ENCODE assay signal across 9 cellular contexts in the genomic region with DNA sequence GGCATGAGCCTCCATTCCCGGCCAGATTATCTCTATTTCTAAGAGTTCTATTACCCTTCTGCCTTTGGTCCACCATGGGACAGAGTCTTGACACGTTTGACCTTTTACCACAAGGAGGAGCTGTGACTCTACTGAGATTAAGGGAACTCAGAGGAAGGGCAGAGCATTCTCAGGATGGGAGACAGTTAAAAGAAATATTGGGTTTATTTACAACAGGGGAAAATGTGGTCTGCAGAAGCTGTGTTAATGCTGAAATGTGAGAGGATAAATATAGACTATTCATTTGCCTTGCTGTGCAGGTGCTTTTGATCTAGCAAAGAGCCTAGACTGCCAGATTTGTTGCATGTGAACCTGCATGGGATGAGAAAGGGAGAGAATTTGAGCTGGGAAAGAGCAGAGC. TPM values are rescaled to one million over a fixed set of nuclear protein-coding genes. Genes with fewer than 3 reads are reported as not detected.
A peak's percentile ranks its signal among the peaks of the same experiment; 100 is the strongest.
DNase-seq lines count a peak whose midpoint lies in the region; ATAC-seq and TF ChIP-seq lines count a peak whose summit lies in the region.
"Had no signal": no experiment of that assay in that cellular context is flagged by ENCODE, and none has a peak within 500 bp of the region (broad histone marks: within the 10 kb centered on the region; RNA-seq: fewer than 3 reads in every experiment).

No MANE protein-coding gene starts in this region.

- 0 to 5% methylated on average over 2 of the region's 2 CpGs for WGBS in GM23248 (ENCODE audit: low coverage in 1 of 2, low lambda C conversion rate in 2 of 2, missing lambda C conversion rate in 2 of 2), 2 experiments
- WGBS in right cardiac atrium: 22% methylated on average over 2 of the region's 2 CpGs

- no peaks in the 10 kb centered on the region for H3K79me2 ChIP-seq in GM23248 (ENCODE audit: insufficient read depth)

- H3K4me1 ChIP-seq in GM23248 (ENCODE audit: insufficient read depth) (no peaks in the 10 kb centered on the region), RWPE2 (ENCODE audit: insufficient read depth, poor library complexity, severe bottlenecking) (no peaks in the 10 kb centered on the region), right cardiac atrium (ENCODE audit: control insufficient read depth, insufficient read depth, low read length) (no peaks in the 10 kb centered on the region)

- no peak overlapping the region for H3K4me2 ChIP-seq in GM23248 (ENCODE audit: unreplicated experiment)

- H3K9me3 ChIP-seq in GM23248 (ENCODE audit: low read depth): no peaks in the 10 kb centered on the region
- H3K9me3 ChIP-seq in RWPE2 (ENCODE audit: severe bottlenecking): no peaks in the 10 kb centered on the region
- H3K9me3 ChIP-seq in right cardiac atrium (ENCODE audit: control insufficient read depth, low read length): no peaks in the 10 kb centered on the region

- H3K27ac ChIP-seq in GM23248 (no peak overlapping the region), RWPE2 (ENCODE audit: poor library complexity, severe bottlenecking) (no peak overlapping the region), right cardiac atrium (ENCODE audit: low read length) (no peak overlapping the region)

- intact Hi-C loops in right cardiac atrium (cut with DNase I): no loop called here

- no peaks in the 10 kb centered on the region for H3F3A ChIP-seq in GM23248 (ENCODE audit: insufficient read depth)

- H3K9me2 ChIP-seq in GM23248 (ENCODE audit: insufficient read depth): no peaks in the 10 kb centered on the region

- no peaks in the 10 kb centered on the region for H3K36me3 ChIP-seq in GM23248 (ENCODE audit: low read depth)
- H3K36me3 ChIP-seq in RWPE2 (ENCODE audit: low read depth): no peaks in the 10 kb centered on the region

- H3K9ac ChIP-seq in GM23248: no peak overlapping the region

- no peak for TF ChIP-seq CTCF in RWPE2 (IDR thresholded peaks at IDR 0.05; ENCODE audit: poor library complexity, severe bottlenecking)

- peaks cover 46% of the 10 kb centered on the region for H3K27me3 ChIP-seq in GM23248 (replicated peaks; ENCODE audit: insufficient read depth)
- H3K27me3 ChIP-seq in RWPE2 (ENCODE audit: insufficient read depth, poor library complexity, severe bottlenecking): no peaks in the 10 kb centered on the region
- no peaks in the 10 kb centered on the region for H3K27me3 ChIP-seq in right cardiac atrium (ENCODE audit: control insufficient read depth, insufficient read depth)

- DNase-seq in D341Med (ENCODE audit: low spot score): peak; percentile 57
- DNase-seq in GM23248: peak; percentile 28
- no peak for DNase-seq in RWPE2 (ENCODE audit: low spot score)
- DNase-seq in inferior parietal cortex (ENCODE audit: extremely low spot score): peak; percentile 50
- no peak for DNase-seq in cortex of kidney (lab: John Stamatoyannopoulos, UW)
- no peak for DNase-seq in LoVo (ENCODE audit: low spot score)
- DNase-seq in right cardiac atrium: no peak
- DNase-seq: activated CD4-positive, CD25-positive, alpha-beta regulatory T cell had no signal

- H4K20me1 ChIP-seq in GM23248 (ENCODE audit: insufficient read depth): no peaks in the 10 kb centered on the region

- ATAC-seq in RWPE2 (ENCODE audit: low read depth) (peak; percentile 44; the same call in 1 of the 3 replicates), HG03571 (IDR thresholded peaks at IDR 0.05; ENCODE audit: unreplicated experiment) (no peak), right cardiac atrium (no peak)

- H3K4me3 ChIP-seq in GM23248 (no peak overlapping the region), RWPE2 (ENCODE audit: severe bottlenecking) (no peak overlapping the region), right cardiac atrium (ENCODE audit: low read length) (no peak overlapping the region)

- in situ Hi-C loops in GM23248 (cut with MboI): no loop called here

- H2AFZ ChIP-seq in GM23248: no peak overlapping the region

RNA-seq across cellular contexts. Expression of gene PRSS58, which starts 45.8 kb away (rescaled TPM):
- not detected in 2 replicates for total RNA-seq in GM23248 (2014; rRNA removed; shearing (Covaris generic))
- polyA plus RNA-seq in GM23248 (2016; fragmentation: Nextera tagmentation; extraction: Ambion mirVana) (not detected in 2 replicates), right cardiac atrium (not detected)
- not detected for total RNA-seq in right cardiac atrium

Comparison
In these comparisons a context has a peak if more than half of its experiments do, and no peak if none do; other contexts are left out.
1. DNase-seq: peak in D341Med (single experiment), GM23248 (single experiment) and inferior parietal cortex (single experiment); none in RWPE2 (single experiment), cortex of kidney (single experiment), LoVo (single experiment) and right cardiac atrium (0 of 3).